Comparison of ENCODE assay signal across 17 cellular contexts in the genomic region with DNA sequence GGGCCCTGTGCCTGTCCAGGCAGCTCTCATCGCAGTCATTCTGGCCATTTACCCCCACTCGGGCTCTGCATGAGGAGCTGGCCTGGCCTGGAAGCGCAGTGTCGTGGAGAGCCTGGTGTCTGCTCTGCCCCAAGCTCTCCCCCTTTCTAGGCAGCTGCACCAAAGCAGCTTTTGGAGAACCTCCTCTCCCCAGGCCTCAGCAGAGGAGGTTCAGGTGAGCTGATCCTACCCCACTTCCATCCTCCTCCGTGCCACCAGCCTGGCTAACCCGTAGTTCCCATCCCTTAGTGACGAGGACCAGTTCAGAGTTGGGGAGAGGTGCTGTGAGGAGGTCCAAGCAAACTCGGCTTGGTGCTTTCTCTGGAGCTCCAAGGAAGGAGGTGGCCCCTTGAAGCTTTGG. TPM values are rescaled to one million over a fixed set of nuclear protein-coding genes. Genes with fewer than 3 reads are reported as not detected.
A peak's percentile ranks its signal among the peaks of the same experiment; 100 is the strongest.
DNase-seq lines count a peak whose midpoint lies in the region; ATAC-seq and TF ChIP-seq lines count a peak whose summit lies in the region.
"Had no signal": no experiment of that assay in that cellular context is flagged by ENCODE, and none has a peak within 500 bp of the region (broad histone marks: within the 10 kb centered on the region; RNA-seq: fewer than 3 reads in every experiment).

No MANE protein-coding gene starts in this region.

- H3K4me1 ChIP-seq in OCI-LY7 (ENCODE audit: insufficient read depth, low read length, poor library complexity, severe bottlenecking): no peaks in the 10 kb centered on the region
- peaks cover 4% of the 10 kb centered on the region for H3K4me1 ChIP-seq in effector memory CD4-positive, alpha-beta T cell (ENCODE audit: control insufficient read depth, insufficient read depth, low read length, poor library complexity, severe bottlenecking)
- H3K4me1 ChIP-seq: Caco-2 had no signal

- CTCF ChIA-PET in OCI-LY7 (lab: Charles Lee; ENCODE audit: unreplicated experiment): no interaction called here

- no peak overlapping the region for H3K4me2 ChIP-seq in OCI-LY7 (ENCODE audit: low read length)

- TF ChIP-seq CTCF in OCI-LY7 (conservative IDR thresholded peaks at IDR 0.05; ENCODE audit: low read length): no peak

- no peaks in the 10 kb centered on the region for H3K9me2 ChIP-seq in OCI-LY7 (ENCODE audit: insufficient read depth, low read length)

- H3K9me3 ChIP-seq in KOPT-K1 (ENCODE audit: insufficient read depth, low read length, poor library complexity, severe bottlenecking): no peaks in the 10 kb centered on the region
- H3K9me3 ChIP-seq in OCI-LY7 (ENCODE audit: low read length): no peaks in the 10 kb centered on the region
- H3K9me3 ChIP-seq in effector memory CD4-positive, alpha-beta T cell (ENCODE audit: control insufficient read depth, low read length): no peaks in the 10 kb centered on the region
- H3K9me3 ChIP-seq: Caco-2 had no signal

- no TSS peak for BruUV-seq in OCI-LY7 (replicated peaks; lab: Mats Ljungman, UMichigan)

- intact Hi-C loops in cardiac septum (cut with DNase I) (no loop called here), left cardiac atrium (cut with DNase I) (no loop called here), sciatic nerve (cut with DNase I) (loop anchor here (10.0 kb wide), 1 partner anchor 181 kb away; no protein-coding TSS in a partner anchor), OCI-LY7 (cut with micrococcal nuclease; ENCODE audit: unreplicated experiment) (no loop called here)

- H3K27ac ChIP-seq in KOPT-K1 (ENCODE audit: low read depth, low read length, poor library complexity, severe bottlenecking): peak overlapping the region; percentile 93
- H3K27ac ChIP-seq in OCI-LY7 (ENCODE audit: low read depth, low read length, poor library complexity, severe bottlenecking): no peak overlapping the region
- no peak overlapping the region for H3K27ac ChIP-seq in effector memory CD4-positive, alpha-beta T cell (ENCODE audit: insufficient read depth, low read length, poor library complexity, severe bottlenecking)
- H3K27ac ChIP-seq: GM23248 had no signal

- no peak for ATAC-seq in left cardiac atrium
- ATAC-seq in sciatic nerve: no peak

- POLR2A ChIA-PET in OCI-LY7 (lab: Charles Lee): no interaction called here

- no peaks in the 10 kb centered on the region for H4K20me1 ChIP-seq in OCI-LY7 (ENCODE audit: insufficient read depth, low read length)

- peak; percentile 33 for DNase-seq in cardiac septum (ENCODE audit: low spot score)
- no peak for DNase-seq in left cardiac atrium
- DNase-seq in sciatic nerve (ENCODE audit: low spot score): peak; percentile 25
- DNase-seq in OCI-LY7 (ENCODE audit: low spot score): no peak
- no peak for DNase-seq in stimulated activated CD4-positive, alpha-beta T cell treated with anti-CD3 and anti-CD28 coated beads, Interleukin-4, amount 100 ng/mL, for 1 hour
- DNase-seq in effector memory CD4-positive, alpha-beta T cell: no peak
- DNase-seq: ACHN; CD8-positive, alpha-beta memory T cell; DND-41; GDM1; GM23248; IMR-90; KBM-7 had no signal

- H2AFZ ChIP-seq in OCI-LY7 (ENCODE audit: low read length): no peak overlapping the region
- H2AFZ ChIP-seq: GM23248 had no signal

- peaks cover 5% of the 10 kb centered on the region for H3K27me3 ChIP-seq in effector memory CD4-positive, alpha-beta T cell (replicated peaks; ENCODE audit: control insufficient read depth, insufficient read depth, low read length, poor library complexity, severe bottlenecking)

- no peak overlapping the region for H3K4me3 ChIP-seq in OCI-LY7 (ENCODE audit: low read depth, low read length, poor library complexity, severe bottlenecking)
- no peak overlapping the region for H3K4me3 ChIP-seq in effector memory CD4-positive, alpha-beta T cell (ENCODE audit: insufficient read depth, low read depth, low read length, poor library complexity, severe bottlenecking)
- H3K4me3 ChIP-seq: GM23248 had no signal

- H3K79me2 ChIP-seq in OCI-LY7 (ENCODE audit: insufficient read depth, low read depth, low read length): no peaks in the 10 kb centered on the region

- H3K36me3 ChIP-seq in KOPT-K1 (ENCODE audit: insufficient read depth, low read length): no peaks in the 10 kb centered on the region
- H3K36me3 ChIP-seq in OCI-LY7 (ENCODE audit: insufficient read depth, low read length): no peaks in the 10 kb centered on the region
- no peaks in the 10 kb centered on the region for H3K36me3 ChIP-seq in effector memory CD4-positive, alpha-beta T cell (ENCODE audit: control insufficient read depth, insufficient read depth, low read length)

RNA-seq across cellular contexts. Expression of gene PHACTR3, which starts 30.5 kb away (rescaled TPM):
- total RNA-seq in cardiac septum (0.54 TPM), left cardiac atrium (1 to 10 TPM; 6.4 to 6.9 TPM), sciatic nerve (not detected), OCI-LY7 (2022) (not detected in 2 replicates)
- 0.32 TPM in 1 of 2 replicates, not detected in the other for total RNA-seq in OCI-LY7 (2014; rRNA removed; shearing (Covaris generic))
- total RNA-seq: A172; B cell; CD8-positive, alpha-beta memory T cell; GM23248; IMR-90 had no signal

Comparison
In these comparisons a context has a peak if more than half of its experiments do, and no peak if none do; other contexts are left out.
1. DNase-seq: peak in cardiac septum (single experiment) and sciatic nerve (single experiment); none in left cardiac atrium (single experiment), OCI-LY7 (single experiment), stimulated activated CD4-positive, alpha-beta T cell treated with anti-CD3 and anti-CD28 coated beads, Interleukin-4, amount 100 ng/mL, for 1 hour (single experiment) and effector memory CD4-positive, alpha-beta T cell (0 of 3).